15 cellular contexts compared by ENCODE assay signal in genomic region chr10:71193516-71193915, GRCh38.
"Had no signal": no experiment of that assay in that cellular context is flagged by ENCODE, and none has a peak within 500 bp of the region (broad histone marks: within the 10 kb centered on the region; RNA-seq: fewer than 3 reads in every experiment).

No MANE protein-coding gene starts in this region.

- ATAC-seq: foreskin keratinocyte, right cardiac atrium had no signal

- H3K4me2 ChIP-seq: smooth muscle cell had no signal

- H3K27ac ChIP-seq: foreskin keratinocyte, left ventricle myocardium inferior, tibial artery, upper lobe of left lung, uterus had no signal

- H3K27me3 ChIP-seq: upper lobe of left lung, uterus had no signal

- H3K4me1 Mint-ChIP-seq: immature natural killer cell, naive B cell had no signal

- H3K4me3 Mint-ChIP-seq: immature natural killer cell; naive B cell; nephron; stimulated activated naive CD8-positive, alpha-beta T cell treated with anti-CD3 and anti-CD28 coated beads, Interleukin-15, Interleukin-2, amounts not matched to agents 100 ng/mL and 50 ng/mL, for 24 hours had no signal

- H3K36me3 ChIP-seq: left ventricle myocardium inferior, tibial artery, upper lobe of left lung, uterus had no signal

- H3K27ac Mint-ChIP-seq: immature natural killer cell; nephron; stimulated activated naive CD8-positive, alpha-beta T cell treated with anti-CD3 and anti-CD28 coated beads, Interleukin-15, Interleukin-2, amounts not matched to agents 100 ng/mL and 50 ng/mL, for 24 hours had no signal

- DNase-seq: dermis blood vessel endothelial cell; foreskin keratinocyte; immature natural killer cell; left ventricle myocardium inferior; mesenchymal stem cell; naive B cell; right cardiac atrium; stimulated activated CD4-positive, alpha-beta T cell treated with anti-CD3 and anti-CD28 coated beads, Interleukin-2, amount 100 ng/mL, for 48 hours; tibial artery; upper lobe of left lung; uterus had no signal

- H3K4me1 ChIP-seq: foreskin keratinocyte, uterus had no signal

- H3K4me3 ChIP-seq: left ventricle myocardium inferior, lung, smooth muscle cell, tibial artery, upper lobe of left lung, uterus had no signal
